19 cellular contexts compared by ENCODE assay signal in genomic region chr9:11328326-11328725, GRCh38.
"Had no signal": no experiment of that assay in that cellular context is flagged by ENCODE, and none has a peak within 500 bp of the region (broad histone marks: within the 10 kb centered on the region; RNA-seq: fewer than 3 reads in every experiment).

No MANE protein-coding gene starts in this region.

- DNase-seq: activated CD4-positive, alpha-beta T cell treated with anti-CD3 and anti-CD28 coated beads, Interleukin-2, amount 10 ng/mL, durations not matched to agents 24 days and 14 days; activated CD8-positive, alpha-beta T cell treated with anti-CD3 and anti-CD28 coated beads for 36 hours; activated gamma-delta T cell; activated naive CD4-positive, alpha-beta T cell treated with anti-CD3 and anti-CD28 coated beads, Interleukin-2, amount 50 U/mL, for 16 hours; activated naive CD8-positive, alpha-beta T cell treated with anti-CD3 and anti-CD28 coated beads, Interleukin-2, amount 50 U/mL, for 24 hours; effector CD8-positive, alpha-beta T cell; erythroblast; foreskin keratinocyte; left ventricle myocardium inferior; naive thymus-derived CD4-positive, alpha-beta T cell; posterior cingulate gyrus; small intestine; stimulated activated CD4-positive, alpha-beta T cell treated with anti-CD3 and anti-CD28 coated beads, Interleukin-2, amount 100 ng/mL, for 24 hours; stomach; T1000 had no signal

- H3K4me1 ChIP-seq: foreskin keratinocyte, left ventricle myocardium inferior, neural progenitor cell, stomach, suprapubic skin, tibial nerve had no signal

- H3K27ac ChIP-seq: cardiac muscle cell, foreskin keratinocyte, left ventricle myocardium inferior, neural progenitor cell, stomach, suprapubic skin, tibial nerve had no signal

- H3K9me3 ChIP-seq: suprapubic skin, tibial nerve had no signal

- H3K27me3 ChIP-seq: cardiac muscle cell, foreskin keratinocyte, neural progenitor cell, stomach, suprapubic skin, tibial nerve had no signal

- H3K4me3 ChIP-seq: cardiac muscle cell, left ventricle myocardium inferior, neural progenitor cell, stomach, suprapubic skin, tibial nerve had no signal

- H3K36me3 ChIP-seq: cardiac muscle cell, left ventricle myocardium inferior, neural progenitor cell, stomach, suprapubic skin, tibial nerve had no signal
